ENCODE assay signal across 34 cellular contexts in genomic region chr18:10361660-10362059, GRCh38.
"Had no signal": no experiment of that assay in that cellular context is flagged by ENCODE, and none has a peak within 500 bp of the region (broad histone marks: within the 10 kb centered on the region; RNA-seq: fewer than 3 reads in every experiment).

No MANE protein-coding gene starts in this region.

- H3K4me2 ChIP-seq: KMS-11 had no signal

- H3K9ac ChIP-seq: KMS-11 had no signal

- H3K27me3 ChIP-seq: MG63 had no signal

- H3K4me3 ChIP-seq: MG63 had no signal

- H3K36me3 ChIP-seq: MG63 had no signal

- H3K27ac ChIP-seq: KMS-11 had no signal

- DNase-seq: Karpas-422, Kasumi-1, KG1, MG63, MM.1S, MV-4-11, NCI-H1048, NCI-H1092, NCI-H1092 treated with DMSO at 0.1 percent for 48 hours, NCI-H1105, NCI-H1105 treated with DMSO at 0.1 percent for 48 hours, NCI-H1417, NCI-H1417 treated with DMSO at 0.1 percent for 48 hours, NCI-H1436, NCI-H1436 treated with DMSO at 0.1 percent for 48 hours, NCI-H146, NCI-H1694, NCI-H1694 treated with DMSO at 0.1 percent for 48 hours, NCI-H187, NCI-H187 treated with DMSO at 0.1 percent for 48 hours, NCI-H1930, NCI-H2029, NCI-H2029 treated with DMSO at 0.1 percent for 48 hours, NCI-H2081, NCI-H2081 treated with DMSO at 0.1 percent for 48 hours, NCI-H2107, NCI-H2171, NCI-H2171 treated with DMSO at 0.1 percent for 48 hours, NCI-H2227 treated with DMSO at 0.1 percent for 48 hours, NCI-H226, NCI-H345, NCI-H446, NCI-H446 treated with DMSO at 0.1 percent for 48 hours had no signal
